In genomic region chr13:50617134-50617721, GRCh38 we compare ENCODE assay signal across 12 cellular contexts.
DNase-seq lines count a peak whose midpoint lies in the region; FAIRE-seq and TF ChIP-seq lines count a peak whose summit lies in the region.
"Had no signal": no experiment of that assay in that cellular context is flagged by ENCODE, and none has a peak within 500 bp of the region (broad histone marks: within the 10 kb centered on the region; RNA-seq: fewer than 3 reads in every experiment).

No MANE protein-coding gene starts in this region.

- H3K4me1 ChIP-seq in OCI-LY7 (ENCODE audit: insufficient read depth, low read length, poor library complexity, severe bottlenecking) (peaks cover 22% of the 10 kb centered on the region), osteoblast (ENCODE audit: insufficient read depth, low read length) (peaks cover 20% of the 10 kb centered on the region), adrenal gland (replicated peaks in 1 of 2) (peaks cover 0 to 6% of the 10 kb centered on the region in 2 donors)

- 88 to 94% (median 91%) methylated on average over 3 of the region's 3 CpGs for WGBS in adrenal gland, 4 donors

- FAIRE-seq in frontal cortex (lab: Jason Lieb, UNC), result no peak
- FAIRE-seq: colon had no signal

- CTCF ChIA-PET in OCI-LY7 (lab: Charles Lee; ENCODE audit: unreplicated experiment), result interaction anchor here (0.5 kb wide), 1 partner anchor 619 kb away, joined by 3 read pairs; no protein-coding TSS in a partner anchor

- no peaks in the 10 kb centered on the region for H3K79me2 ChIP-seq in OCI-LY7 (ENCODE audit: insufficient read depth, low read depth, low read length)
- H3K79me2 ChIP-seq in osteoblast (ENCODE audit: insufficient read depth, low read length), result no peaks in the 10 kb centered on the region

- POLR2A ChIA-PET in OCI-LY7 (lab: Charles Lee), result interaction anchor here (0.6 to 1.3 kb wide), 6 partner anchors 9 to 104 kb away, joined by 3 to 6 read pairs (median 3); no protein-coding TSS in a partner anchor

- H4K20me1 ChIP-seq in OCI-LY7 (ENCODE audit: insufficient read depth, low read length) (no peaks in the 10 kb centered on the region), osteoblast (ENCODE audit: insufficient read depth, low read length) (no peaks in the 10 kb centered on the region)

- no TSS peak for BruUV-seq in OCI-LY7 (replicated peaks; lab: Mats Ljungman, UMichigan)

- H3K4me2 ChIP-seq in OCI-LY7 (ENCODE audit: low read length) (peak overlapping the region; percentile 25), osteoblast (ENCODE audit: insufficient read depth, low read length) (peak overlapping the region; percentile 47)

- H3K9me3 ChIP-seq in OCI-LY7 (ENCODE audit: low read length) (no peaks in the 10 kb centered on the region), osteoblast (ENCODE audit: low read depth, low read length) (no peaks in the 10 kb centered on the region), adrenal gland (replicated peaks in 1 of 3) (no peaks in the 10 kb centered on the region)

- H3K27me3 ChIP-seq in osteoblast (ENCODE audit: insufficient read depth, low read length) (no peaks in the 10 kb centered on the region), adrenal gland (no peaks in the 10 kb centered on the region)

- no peaks in the 10 kb centered on the region for H3K9me2 ChIP-seq in OCI-LY7 (ENCODE audit: insufficient read depth, low read length)

- no peak overlapping the region for H3K27ac ChIP-seq in OCI-LY7 (ENCODE audit: low read depth, low read length, poor library complexity, severe bottlenecking)
- H3K27ac ChIP-seq in osteoblast (ENCODE audit: low read depth, low read length), result peak overlapping the region; percentile 88
- H3K27ac ChIP-seq in adrenal gland, result no peak overlapping the region

- H2AFZ ChIP-seq in OCI-LY7 (ENCODE audit: low read length) (peak overlapping the region; percentile 63; the same call in 1 of the 2 replicates), osteoblast (ENCODE audit: low read length) (peak overlapping the region; percentile 25)

- no peak overlapping the region for H3K4me3 ChIP-seq in OCI-LY7 (ENCODE audit: low read depth, low read length, poor library complexity, severe bottlenecking)
- H3K4me3 ChIP-seq in osteoblast (ENCODE audit: insufficient read depth, low read length), result no peak overlapping the region
- no peak overlapping the region for H3K4me3 ChIP-seq in adrenal gland

- TF ChIP-seq CTCF in OCI-LY7 (conservative IDR thresholded peaks at IDR 0.05; ENCODE audit: low read length), result no peak
- TF ChIP-seq CTCF in osteoblast (IDR thresholded peaks at IDR 0.05; ENCODE audit: extremely low read depth, low read depth, low read length), result no peak
- TF ChIP-seq CTCF in adrenal gland (IDR thresholded peaks at IDR 0.05), result no peak

- intact Hi-C loops in OCI-LY7 (cut with micrococcal nuclease; ENCODE audit: unreplicated experiment), result no loop called here
- intact Hi-C loops in adrenal gland (cut with DNase I), result no loop called here
- intact Hi-C loops in posterior cingulate gyrus (cut with DNase I), result no loop called here

- H3K36me3 ChIP-seq in OCI-LY7 (ENCODE audit: insufficient read depth, low read length), result no peaks in the 10 kb centered on the region
- H3K36me3 ChIP-seq in osteoblast (ENCODE audit: insufficient read depth, low read length), result no peaks in the 10 kb centered on the region
- H3K36me3 ChIP-seq in adrenal gland (replicated peaks in 1 of 2), result no peaks in the 10 kb centered on the region

- TF ChIP-seq POLR2A in adrenal gland (IDR thresholded peaks at IDR 0.05), result no peak

- DNase-seq in GM03348 (ENCODE audit: low spot score) (peak; percentile 77), OCI-LY7 (ENCODE audit: low spot score) (no peak), dermis microvascular lymphatic vessel endothelial cell (ENCODE audit: low read depth in 2 of 2) (peak; percentile 31 to 91), osteoblast (ENCODE audit: insufficient read length, low spot score, missing footprints) (peak; percentile 59), NCI-H2107 treated with DMSO at 0.1 percent for 48 hours (lab: John Stamatoyannopoulos, UW; ENCODE audit: unreplicated experiment) (no peak), adrenal gland (no peak), posterior cingulate gyrus (no peak), frontal cortex (ENCODE audit: low spot score in 2 of 2) (no peak)
- DNase-seq: NCI-H446, occipital lobe, T-helper 1 cell had no signal

Comparison
In these comparisons a context has a peak if more than half of its experiments do, and no peak if none do; other contexts are left out.
1. DNase-seq: peak in GM03348 (single experiment), dermis microvascular lymphatic vessel endothelial cell (2 of 2) and osteoblast (single experiment); none in OCI-LY7 (single experiment), NCI-H2107 treated with DMSO at 0.1 percent for 48 hours (single experiment), adrenal gland (0 of 7), posterior cingulate gyrus (0 of 10) and frontal cortex (0 of 2).